Comparison of ENCODE assay signal across 3 cellular contexts in the genomic region with DNA sequence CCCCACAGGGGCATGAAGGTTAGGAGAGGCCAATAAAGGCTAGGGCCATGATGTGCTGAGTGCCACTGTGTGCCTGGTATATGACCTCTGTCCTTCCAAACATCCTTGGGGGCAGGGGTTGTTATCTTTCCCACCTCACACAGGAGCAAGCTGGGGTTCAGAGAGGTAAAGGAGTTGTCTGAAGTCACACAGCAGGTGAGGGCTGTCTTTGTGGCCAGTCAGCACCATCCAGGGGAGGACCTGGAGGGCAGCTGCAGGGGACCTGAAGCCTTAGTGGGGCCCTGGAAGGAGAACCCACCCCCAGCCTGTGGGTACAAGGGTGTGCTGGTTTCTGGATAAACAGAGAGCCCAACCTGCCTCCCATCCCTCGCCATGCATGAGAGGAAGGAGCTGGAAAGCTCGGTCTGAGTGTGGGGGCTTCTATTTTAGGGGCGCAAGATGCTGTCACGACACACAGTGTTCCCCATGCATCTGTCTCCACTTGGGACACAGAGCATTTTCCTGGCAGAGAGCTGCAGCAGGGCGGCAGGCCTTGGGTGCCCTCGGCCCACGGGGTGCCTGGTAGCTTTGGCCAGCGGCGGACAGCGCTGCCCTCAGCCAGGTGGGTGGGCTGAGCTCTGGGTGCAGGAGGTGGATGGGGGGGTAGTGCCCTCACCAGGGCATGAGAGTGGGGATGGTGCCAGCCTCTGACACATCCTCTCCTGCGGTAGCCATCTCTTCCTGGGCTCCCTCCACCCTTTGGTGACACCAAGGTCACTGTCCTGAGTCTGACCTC.
TF ChIP-seq lines count a peak whose summit lies in the region.

No MANE protein-coding gene starts in this region.

TF ChIP-seq in HepG2, 621 proteins besides CTCF, POLR2A, EP300 and RAD21:
- TF ChIP-seq ZNF207 (IDR thresholded peaks at IDR 0.05; ENCODE audit: borderline replicate concordance) = no peak
- TF ChIP-seq ZNF768 (CRISPR knock-in tag; IDR thresholded peaks at IDR 0.05) = peak; percentile 91

TF ChIP-seq in HEK293, 187 proteins besides CTCF, POLR2A, EP300 and RAD21:
- no peak for TF ChIP-seq ZNF837 (tag by site-specific recombination; IDR thresholded peaks at IDR 0.05)
- no peak for TF ChIP-seq WT1 (tag by site-specific recombination; IDR thresholded peaks at IDR 0.05)
- peak; percentile 40 for TF ChIP-seq GLIS1 (tag by site-specific recombination; IDR thresholded peaks at IDR 0.05)
- no peak for TF ChIP-seq ZNF629 (tag by site-specific recombination; IDR thresholded peaks at IDR 0.05)
- TF ChIP-seq ZNF266 (tag by site-specific recombination; IDR thresholded peaks at IDR 0.05; ENCODE audit: low read depth) = no peak
- peak; percentile 25; the same call in 1 of the 2 replicates for TF ChIP-seq GLIS2 (tag by site-specific recombination; IDR thresholded peaks at IDR 0.05)
- no peak for TF ChIP-seq YY1 (tag by site-specific recombination; IDR thresholded peaks at IDR 0.05)
- TF ChIP-seq ZNF354C (tag by site-specific recombination; IDR thresholded peaks at IDR 0.05; ENCODE audit: borderline replicate concordance, low read depth) = no peak
- TF ChIP-seq ZNF768 (tag by site-specific recombination; IDR thresholded peaks at IDR 0.05) = 0 out of 2 replicates have a peak, but pooled peaks have one; percentile 16
- TF ChIP-seq, protein P1, sequence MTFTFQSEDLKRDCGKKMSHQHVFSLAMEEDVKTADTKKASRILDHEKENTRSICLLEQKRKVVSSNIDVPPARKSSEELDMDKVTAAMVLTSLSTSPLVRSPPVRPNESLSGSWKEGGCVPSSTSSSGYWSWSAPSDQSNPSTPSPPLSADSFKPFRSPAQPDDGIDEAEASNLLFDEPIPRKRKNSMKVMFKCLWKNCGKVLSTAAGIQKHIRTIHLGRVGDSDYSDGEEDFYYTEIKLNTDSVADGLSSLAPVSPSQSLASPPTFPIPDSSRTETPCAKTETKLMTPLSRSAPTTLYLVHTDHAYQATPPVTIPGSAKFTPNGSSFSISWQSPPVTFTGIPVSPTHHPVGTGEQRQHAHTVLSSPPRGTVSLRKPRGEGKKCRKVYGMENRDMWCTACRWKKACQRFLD (tag by site-specific recombination; IDR thresholded peaks at IDR 0.05) = no peak
- TF ChIP-seq, protein P2, sequence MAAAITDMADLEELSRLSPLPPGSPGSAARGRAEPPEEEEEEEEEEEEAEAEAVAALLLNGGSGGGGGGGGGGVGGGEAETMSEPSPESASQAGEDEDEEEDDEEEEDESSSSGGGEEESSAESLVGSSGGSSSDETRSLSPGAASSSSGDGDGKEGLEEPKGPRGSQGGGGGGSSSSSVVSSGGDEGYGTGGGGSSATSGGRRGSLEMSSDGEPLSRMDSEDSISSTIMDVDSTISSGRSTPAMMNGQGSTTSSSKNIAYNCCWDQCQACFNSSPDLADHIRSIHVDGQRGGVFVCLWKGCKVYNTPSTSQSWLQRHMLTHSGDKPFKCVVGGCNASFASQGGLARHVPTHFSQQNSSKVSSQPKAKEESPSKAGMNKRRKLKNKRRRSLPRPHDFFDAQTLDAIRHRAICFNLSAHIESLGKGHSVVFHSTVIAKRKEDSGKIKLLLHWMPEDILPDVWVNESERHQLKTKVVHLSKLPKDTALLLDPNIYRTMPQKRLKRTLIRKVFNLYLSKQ (tag by site-specific recombination; IDR thresholded peaks at IDR 0.05; ENCODE audit: borderline replicate concordance) = no peak
- no peak for TF ChIP-seq ZNF76 (tag by site-specific recombination; IDR thresholded peaks at IDR 0.05; ENCODE audit: borderline replicate concordance, low read depth)
- 0 out of 2 replicates have a peak, but pooled peaks have one; percentile 0 for TF ChIP-seq ZFHX2 (tag by site-specific recombination; conservative IDR thresholded peaks at IDR 0.05)
- TF ChIP-seq ZNF2 (tag by site-specific recombination; IDR thresholded peaks at IDR 0.05) = no peak

TF ChIP-seq in K562, 482 proteins besides CTCF, POLR2A, EP300 and RAD21:
- TF ChIP-seq TCF7L2 (IDR thresholded peaks at IDR 0.05; ENCODE audit: low read depth, low read length) (no peak), ZFP36 (IDR thresholded peaks at IDR 0.05; ENCODE audit: low read depth, low read length, partially characterized antibody) (peak; percentile 47), ZNF140 (CRISPR knock-in tag; IDR thresholded peaks at IDR 0.05) (no peak)
